Comparison of ENCODE assay signal across 10 cellular contexts in the genomic region with DNA sequence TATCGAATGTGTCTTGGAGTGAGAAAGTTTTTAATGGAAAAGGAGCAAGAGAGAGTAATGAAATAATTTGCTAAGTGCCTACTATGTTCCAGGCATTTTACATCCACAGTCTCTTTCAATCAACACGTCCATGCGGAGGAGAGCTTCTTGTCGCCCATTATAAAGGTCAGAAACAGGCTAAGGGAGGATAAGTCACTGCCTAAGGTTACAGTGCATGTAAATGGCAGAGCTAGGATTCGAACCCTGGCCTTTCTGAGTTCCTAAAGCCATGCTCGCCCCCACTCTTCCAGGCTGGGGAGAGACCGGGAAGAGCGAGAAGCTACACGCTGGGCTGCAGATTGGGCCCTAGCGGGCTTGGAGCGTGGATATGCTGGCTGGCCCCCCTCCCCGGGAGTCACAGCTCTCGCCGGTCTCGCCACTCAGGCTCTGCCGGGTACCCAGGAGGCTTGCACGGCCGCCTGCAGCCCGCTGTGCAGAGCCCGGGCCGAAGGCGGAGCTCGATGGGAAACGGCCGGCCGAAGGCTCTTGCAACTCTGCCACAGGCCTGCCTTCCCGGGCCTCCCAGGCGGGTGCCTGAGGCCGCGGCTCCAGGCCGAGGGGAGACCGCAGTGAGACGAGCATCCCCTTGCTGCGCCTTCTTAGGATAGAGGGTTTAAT. TPM values are rescaled to one million over a fixed set of nuclear protein-coding genes. Genes with fewer than 3 reads are reported as not detected.
A peak's percentile ranks its signal among the peaks of the same experiment; 100 is the strongest.
DNase-seq lines count a peak whose midpoint lies in the region; ATAC-seq, FAIRE-seq and TF ChIP-seq lines count a peak whose summit lies in the region.
"Had no signal": no experiment of that assay in that cellular context is flagged by ENCODE, and none has a peak within 500 bp of the region (broad histone marks: within the 10 kb centered on the region; RNA-seq: fewer than 3 reads in every experiment).

No MANE protein-coding gene starts in this region.

- WGBS in HUES64, result 2% methylated on average over 34 of the region's 34 CpGs

- peaks cover 16 to 51% (median 30%) of the 10 kb centered on the region in 4 donors for H3K4me1 Mint-ChIP-seq in CD4-positive, alpha-beta memory T cell

- DNase-seq in CD4-positive, alpha-beta memory T cell, result no peak
- DNase-seq in breast epithelium (ENCODE audit: low spot score in 2 of 2), result no peak
- DNase-seq in myocyte (ENCODE audit: low read depth), result peak; percentile 21
- no peak for DNase-seq in GM19239 (ENCODE audit: insufficient read length, low spot score)
- DNase-seq in globus pallidus (ENCODE audit: low spot score), result no peak
- no peak for DNase-seq in SIG-M5 (lab: John Stamatoyannopoulos, UW)

- peaks cover 0 to 5% (median 0%) of the 10 kb centered on the region in 8 donors for H3K9me3 Mint-ChIP-seq in CD4-positive, alpha-beta memory T cell

- no peak for ATAC-seq in HG03280 (IDR thresholded peaks at IDR 0.05; ENCODE audit: unreplicated experiment)

- H3K9me3 ChIP-seq in CD4-positive, alpha-beta memory T cell (ENCODE audit: control insufficient read depth in 1 of 2, low read length in 2 of 2), result no peaks in the 10 kb centered on the region
- H3K9me3 ChIP-seq in HUES64 (ENCODE audit: insufficient read depth, low read depth, low read length) (no peaks in the 10 kb centered on the region), breast epithelium (no peaks in the 10 kb centered on the region)

- TF ChIP-seq CTCF in breast epithelium (IDR thresholded peaks at IDR 0.05), result no peak

- TF ChIP-seq POLR2A in breast epithelium (IDR thresholded peaks at IDR 0.05), result no peak

- CTCF ChIA-PET in CD4-positive, alpha-beta memory T cell (lab: Charles Lee; ENCODE audit: partially characterized antibody), result no interaction called here

- intact Hi-C loops in CD4-positive, alpha-beta memory T cell (cut with micrococcal nuclease), result no loop called here
- intact Hi-C loops in breast epithelium (cut with DNase I; ENCODE audit: low total_unique reads), result no loop called here

- H3K4me3 Mint-ChIP-seq in CD4-positive, alpha-beta memory T cell, result peak overlapping the region in 6 of 8 donors; percentile 7 to 62 (median 38)

- no peak overlapping the region for H3K27ac ChIP-seq in CD4-positive, alpha-beta memory T cell (ENCODE audit: low read depth, low read length)
- H3K27ac ChIP-seq in HUES64 (ENCODE audit: low read depth, low read length) (no peak overlapping the region), breast epithelium (no peak overlapping the region)

- H3K9ac ChIP-seq in HUES64 (ENCODE audit: low read depth, low read length), result no peak overlapping the region

- FAIRE-seq in GM19239 (lab: Jason Lieb, UNC), result no peak

- peak overlapping the region in 1 of 7 donors; percentile 16 for H3K27ac Mint-ChIP-seq in CD4-positive, alpha-beta memory T cell

- H3K27me3 ChIP-seq in CD4-positive, alpha-beta memory T cell (ENCODE audit: insufficient read depth, low read length), result peaks cover 57% of the 10 kb centered on the region
- H3K27me3 ChIP-seq in HUES64 (ENCODE audit: insufficient read depth, low read length), result peaks cover 99% of the 10 kb centered on the region
- H3K27me3 ChIP-seq in breast epithelium, result peaks cover 27 to 100% of the 10 kb centered on the region in 2 donors

- H3K36me3 ChIP-seq in CD4-positive, alpha-beta memory T cell (ENCODE audit: insufficient read depth, low read length), result no peaks in the 10 kb centered on the region
- H3K36me3 ChIP-seq in HUES64 (ENCODE audit: insufficient read depth, low read length) (no peaks in the 10 kb centered on the region), breast epithelium (no peaks in the 10 kb centered on the region)

- no peaks in the 10 kb centered on the region for H3K36me3 Mint-ChIP-seq in CD4-positive, alpha-beta memory T cell

- H3K4me1 ChIP-seq in CD4-positive, alpha-beta memory T cell (ENCODE audit: insufficient read depth, low read length), result peaks cover 19% of the 10 kb centered on the region
- H3K4me1 ChIP-seq in HUES64 (ENCODE audit: insufficient read depth, low read length) (peaks cover 29% of the 10 kb centered on the region), breast epithelium (peaks cover 0 to 17% of the 10 kb centered on the region in 2 donors)

- peaks cover 58 to 63% of the 10 kb centered on the region in 2 donors for H3K27me3 Mint-ChIP-seq in CD4-positive, alpha-beta memory T cell

- POLR2A ChIA-PET in CD4-positive, alpha-beta memory T cell (lab: Charles Lee; ENCODE audit: partially characterized antibody), result no interaction called here

- H3K4me3 ChIP-seq in CD4-positive, alpha-beta memory T cell (ENCODE audit: low read length in 2 of 2), result no peak overlapping the region
- peak overlapping the region; percentile 36 for H3K4me3 ChIP-seq in HUES64 (ENCODE audit: low read length)
- peak overlapping the region; percentile 13 to 63 (median 37) for H3K4me3 ChIP-seq in breast epithelium

RNA-seq across cellular contexts. Expression of gene LHX2, which starts 0.8 kb away (rescaled TPM):
- total RNA-seq in CD4-positive, alpha-beta memory T cell, result not detected
- polyA plus RNA-seq in CD4-positive, alpha-beta memory T cell, result not detected
- polyA plus RNA-seq in HUES64 (2013, experiment 1 of 2), result 0.95 TPM
- polyA plus RNA-seq in HUES64 (2013, experiment 2 of 2), result 0.89 TPM
- total RNA-seq in breast epithelium (not detected), myocyte (0.05 TPM in 1 of 2 replicates, not detected in the other)
- polyA plus RNA-seq in myocyte (2012), result 0.32 TPM
- total RNA-seq: activated CD8-positive, alpha-beta memory T cell treated with anti-CD3 and anti-CD28 coated beads for 36 hours; mononuclear cell had no signal

Comparison
In these comparisons a context has a peak if more than half of its experiments do, and no peak if none do; other contexts are left out.
1. H3K4me3 ChIP-seq: peak in HUES64 (single experiment) and breast epithelium (3 of 3); none in CD4-positive, alpha-beta memory T cell (0 of 2).